Comparison of ENCODE assay signal across 15 cellular contexts in genomic region chr17:83085103-83085502, GRCh38. TPM values are rescaled to one million over a fixed set of nuclear protein-coding genes. Genes with fewer than 3 reads are reported as not detected.
DNase-seq lines count a peak whose midpoint lies in the region; ATAC-seq and TF ChIP-seq lines count a peak whose summit lies in the region.
"Had no signal": no experiment of that assay in that cellular context is flagged by ENCODE, and none has a peak within 500 bp of the region (broad histone marks: within the 10 kb centered on the region; RNA-seq: fewer than 3 reads in every experiment).

No MANE protein-coding gene starts in this region.

- H4K20me1 ChIP-seq in PC-3 (ENCODE audit: low read length): no peaks in the 10 kb centered on the region

- TF ChIP-seq POLR2A in tibial nerve (IDR thresholded peaks at IDR 0.05): no peak
- no peak for TF ChIP-seq POLR2A in sigmoid colon (IDR thresholded peaks at IDR 0.05)

- DNase-seq in T-helper 1 cell: no peak
- DNase-seq in adipocyte (ENCODE audit: low read depth): no peak
- no peak for DNase-seq in mesothelial cell of epicardium (ENCODE audit: low spot score in 2 of 2, unreplicated experiment in 2 of 2)
- DNase-seq in tibial nerve (ENCODE audit: low spot score in 2 of 2): no peak
- no peak for DNase-seq in sigmoid colon
- no peak for DNase-seq in PC-3
- no peak for DNase-seq in NCI-H128 (lab: John Stamatoyannopoulos, UW; ENCODE audit: unreplicated experiment)
- DNase-seq: activated naive CD4-positive, alpha-beta T cell treated with anti-CD3 and anti-CD28 coated beads for 36 hours; HCEC 1CT; hippocampal formation; NCI-H2081 treated with DMSO at 0.1 percent for 48 hours had no signal

- H3K4me3 ChIP-seq in adipocyte (ENCODE audit: low read length): peak overlapping the region; percentile 46
- H3K4me3 ChIP-seq in tibial nerve: no peak overlapping the region
- no peak overlapping the region for H3K4me3 ChIP-seq in sigmoid colon
- H3K4me3 ChIP-seq in PC-3 (ENCODE audit: low read length): no peak overlapping the region
- H3K4me3 ChIP-seq: GM12878 had no signal

- H3K4me3 Mint-ChIP-seq in T-helper 1 cell treated with Interleukin-12 subunit alpha and Interleukin-12 subunit beta and Interleukin-4 antibody, amounts not matched to agents 30 μg/mL and 1 μg/mL, for 36 hours: no peak overlapping the region
- no peak overlapping the region for H3K4me3 Mint-ChIP-seq in mesothelial cell of epicardium
- H3K4me3 Mint-ChIP-seq: activated naive CD4-positive, alpha-beta T cell treated with anti-CD3 and anti-CD28 coated beads for 36 hours had no signal

- H3K9me3 ChIP-seq in adipocyte (ENCODE audit: control insufficient read depth, low read length) (no peaks in the 10 kb centered on the region), tibial nerve (no peaks in the 10 kb centered on the region), sigmoid colon (no peaks in the 10 kb centered on the region), PC-3 (ENCODE audit: low read length) (no peaks in the 10 kb centered on the region)

- TF ChIP-seq CTCF in mesothelial cell of epicardium (IDR thresholded peaks at IDR 0.05; ENCODE audit: unreplicated experiment) (no peak), tibial nerve (IDR thresholded peaks at IDR 0.05) (no peak), sigmoid colon (IDR thresholded peaks at IDR 0.05) (no peak), PC-3 (conservative IDR thresholded peaks at IDR 0.05; ENCODE audit: low read depth, low read length) (no peak)

- no peak for TF ChIP-seq EP300 in tibial nerve (IDR thresholded peaks at IDR 0.05)
- TF ChIP-seq EP300 in sigmoid colon (IDR thresholded peaks at IDR 0.05): no peak

- H3K9me2 ChIP-seq in PC-3 (replicated peaks; ENCODE audit: low read length): no peaks in the 10 kb centered on the region

- peaks cover 6% of the 10 kb centered on the region for H3K27me3 Mint-ChIP-seq in T-helper 1 cell treated with Interleukin-12 subunit alpha and Interleukin-12 subunit beta and Interleukin-4 antibody, amounts not matched to agents 30 μg/mL and 1 μg/mL, for 36 hours (ENCODE audit: low read depth)
- H3K27me3 Mint-ChIP-seq in mesothelial cell of epicardium (ENCODE audit: low read depth): no peaks in the 10 kb centered on the region

- peak overlapping the region in 3 of 4 donors; percentile 46 to 97 (median 95) for H3K27ac ChIP-seq in tibial nerve
- peak overlapping the region in 2 of 4 donors; percentile 21 to 86 for H3K27ac ChIP-seq in sigmoid colon
- no peak overlapping the region for H3K27ac ChIP-seq in PC-3 (ENCODE audit: low read length)

- CTCF ChIA-PET in PC-3 (lab: Charles Lee): no interaction called here

- no peak for ATAC-seq in PC-3
- ATAC-seq: GM12878, HepG2, Panc1 had no signal

- H2AFZ ChIP-seq in PC-3 (ENCODE audit: low read length): no peak overlapping the region

- H3K4me1 ChIP-seq in adipocyte (ENCODE audit: control insufficient read depth, insufficient read depth, low read length) (peaks cover 65% of the 10 kb centered on the region), tibial nerve (peaks cover 0 to 88% (median 71%) of the 10 kb centered on the region in 4 donors), sigmoid colon (peaks cover 0 to 60% (median 43%) of the 10 kb centered on the region in 4 donors), PC-3 (ENCODE audit: insufficient read depth, low read length) (peaks cover 34% of the 10 kb centered on the region)

- no peaks in the 10 kb centered on the region for H3K9me3 Mint-ChIP-seq in T-helper 1 cell treated with Interleukin-12 subunit alpha and Interleukin-12 subunit beta and Interleukin-4 antibody, amounts not matched to agents 30 μg/mL and 1 μg/mL, for 36 hours
- H3K9me3 Mint-ChIP-seq in mesothelial cell of epicardium: no peaks in the 10 kb centered on the region
- H3K9me3 Mint-ChIP-seq: activated naive CD4-positive, alpha-beta T cell treated with anti-CD3 and anti-CD28 coated beads for 36 hours had no signal

- H3K36me3 ChIP-seq in adipocyte (ENCODE audit: control insufficient read depth, insufficient read depth, low read length, severe bottlenecking) (peaks cover 6% of the 10 kb centered on the region), tibial nerve (peaks cover 0 to 55% (median 0%) of the 10 kb centered on the region in 3 donors), sigmoid colon (peaks cover 0 to 34% (median 6%) of the 10 kb centered on the region in 4 donors), PC-3 (ENCODE audit: low read depth, low read length) (no peaks in the 10 kb centered on the region)

- H3K36me3 Mint-ChIP-seq in T-helper 1 cell treated with Interleukin-12 subunit alpha and Interleukin-12 subunit beta and Interleukin-4 antibody, amounts not matched to agents 30 μg/mL and 1 μg/mL, for 36 hours (ENCODE audit: low read depth): peaks cover 5% of the 10 kb centered on the region
- H3K36me3 Mint-ChIP-seq in mesothelial cell of epicardium: peaks cover 2% of the 10 kb centered on the region

- POLR2A ChIA-PET in PC-3 (lab: Charles Lee; ENCODE audit: unreplicated experiment): no interaction called here

- H3K9ac ChIP-seq in adipocyte (ENCODE audit: low read length) (peak overlapping the region; percentile 51), PC-3 (ENCODE audit: low read length) (no peak overlapping the region)

- H3K27me3 ChIP-seq in adipocyte (replicated peaks; ENCODE audit: control insufficient read depth, insufficient read depth, low read length) (no peaks in the 10 kb centered on the region), tibial nerve (no peaks in the 10 kb centered on the region), sigmoid colon (no peaks in the 10 kb centered on the region), PC-3 (ENCODE audit: low read length) (no peaks in the 10 kb centered on the region)

- no peaks in the 10 kb centered on the region for H3F3A ChIP-seq in PC-3 (ENCODE audit: low read length, unreplicated experiment)

- H3K4me2 ChIP-seq in PC-3 (ENCODE audit: low read length): no peak overlapping the region

- no TSS peak for BruUV-seq in PC-3 (replicated peaks; lab: Mats Ljungman, UMichigan)

- peaks cover 30% of the 10 kb centered on the region for H3K4me1 Mint-ChIP-seq in T-helper 1 cell treated with Interleukin-12 subunit alpha and Interleukin-12 subunit beta and Interleukin-4 antibody, amounts not matched to agents 30 μg/mL and 1 μg/mL, for 36 hours (ENCODE audit: low read depth)
- peaks cover 70% of the 10 kb centered on the region for H3K4me1 Mint-ChIP-seq in mesothelial cell of epicardium

- intact Hi-C loops in sigmoid colon (cut with DNase I): no loop called here
- intact Hi-C loops in PC-3 (cut with micrococcal nuclease): no loop called here

- peak overlapping the region; percentile 20 for H3K27ac Mint-ChIP-seq in T-helper 1 cell treated with Interleukin-12 subunit alpha and Interleukin-12 subunit beta and Interleukin-4 antibody, amounts not matched to agents 30 μg/mL and 1 μg/mL, for 36 hours
- peak overlapping the region; percentile 99 for H3K27ac Mint-ChIP-seq in mesothelial cell of epicardium

- 0 out of 2 replicates have a peak, but pooled peaks cover 22% of the 10 kb centered on the region for H3K79me2 ChIP-seq in PC-3 (ENCODE audit: low read length)

- WGBS in tibial nerve, 2 donors: 75 to 90% methylated on average over 15 to 22 of the region's 22 CpGs
- 76 to 92% methylated on average over 22 of the region's 22 CpGs for WGBS in sigmoid colon, 2 donors

RNA-seq across cellular contexts. Expression of gene METRNL, which starts 5.7 kb away (rescaled TPM):
- total RNA-seq in mesothelial cell of epicardium (105 to 106 TPM (median 106 TPM) in 3 replicates), tibial nerve (100 to 1,000 TPM; 112 to 162 (median 147) TPM), sigmoid colon (10 to 100 TPM; 26.8 to 53.6 (median 29.8) TPM), PC-3 (2014; rRNA removed) (30.6 and 38.5 TPM in 2 replicates)
- polyA plus RNA-seq in sigmoid colon: 100 to 1,000 TPM in 1 of 3 donors, 10 to 100 TPM in 2; 93.1 to 116 (median 99.6) TPM
